Comparison of ENCODE assay signal across 1 cellular context in the genomic region with DNA sequence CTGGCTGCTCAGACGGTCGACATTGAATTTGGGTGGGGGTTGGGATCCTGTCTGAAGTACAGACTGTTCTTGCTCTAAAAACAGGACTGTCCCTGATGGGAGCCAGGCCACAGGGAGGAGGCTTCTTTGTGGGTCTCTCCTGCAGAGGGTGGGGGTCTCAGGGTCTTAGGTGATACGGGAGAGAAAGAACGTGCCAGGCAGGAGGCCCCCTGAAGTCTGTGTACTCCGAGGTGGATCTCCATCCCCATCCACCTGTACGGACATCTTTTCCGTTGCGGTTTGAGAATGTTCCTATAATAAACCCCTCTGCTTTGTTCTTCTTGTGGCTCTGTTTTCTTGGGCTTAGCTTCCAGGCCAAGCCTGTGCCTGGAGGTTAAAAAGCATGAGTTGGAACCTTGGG.
TF ChIP-seq lines count a peak whose summit lies in the region.

No MANE protein-coding gene starts in this region.

TF ChIP-seq in HCT116, 20 proteins besides CTCF, POLR2A, EP300 and RAD21:
- TF ChIP-seq, protein P1, sequence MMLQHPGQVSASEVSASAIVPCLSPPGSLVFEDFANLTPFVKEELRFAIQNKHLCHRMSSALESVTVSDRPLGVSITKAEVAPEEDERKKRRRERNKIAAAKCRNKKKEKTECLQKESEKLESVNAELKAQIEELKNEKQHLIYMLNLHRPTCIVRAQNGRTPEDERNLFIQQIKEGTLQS (IDR thresholded peaks at IDR 0.05), result no peak
- TF ChIP-seq SIN3A (IDR thresholded peaks at IDR 0.05; ENCODE audit: low read depth) (no peak), FOSL1 (IDR thresholded peaks at IDR 0.05; ENCODE audit: low read depth) (no peak), ELF1 (IDR thresholded peaks at IDR 0.05; ENCODE audit: borderline replicate concordance, low read depth) (no peak), EGR1 (IDR thresholded peaks at IDR 0.05; ENCODE audit: low read depth) (no peak), ZNF274 (IDR thresholded peaks at IDR 0.05; ENCODE audit: low read depth, low read length) (no peak), SP1 (IDR thresholded peaks at IDR 0.05; ENCODE audit: low read depth) (no peak), CEBPB (IDR thresholded peaks at IDR 0.05; ENCODE audit: low read depth) (no peak), POLR2AphosphoS5 (IDR thresholded peaks at IDR 0.05; ENCODE audit: low read depth, low read length) (no peak), EZH2phosphoT487 (IDR thresholded peaks at IDR 0.05; ENCODE audit: borderline replicate concordance) (no peak), CBX3 (IDR thresholded peaks at IDR 0.05; ENCODE audit: low read depth) (no peak), JUND (IDR thresholded peaks at IDR 0.05) (no peak), EZH2 (IDR thresholded peaks at IDR 0.05) (no peak), ZFX (IDR thresholded peaks at IDR 0.05) (no peak), SRF (IDR thresholded peaks at IDR 0.05; ENCODE audit: low read depth) (no peak), YY1 (IDR thresholded peaks at IDR 0.05; ENCODE audit: extremely low read depth, insufficient replicate concordance, low read depth, low read length) (no peak), TCF7L2 (IDR thresholded peaks at IDR 0.05; ENCODE audit: borderline replicate concordance, extremely low read depth, insufficient read depth, insufficient read length) (no peak)
- TF ChIP-seq, protein P2, sequence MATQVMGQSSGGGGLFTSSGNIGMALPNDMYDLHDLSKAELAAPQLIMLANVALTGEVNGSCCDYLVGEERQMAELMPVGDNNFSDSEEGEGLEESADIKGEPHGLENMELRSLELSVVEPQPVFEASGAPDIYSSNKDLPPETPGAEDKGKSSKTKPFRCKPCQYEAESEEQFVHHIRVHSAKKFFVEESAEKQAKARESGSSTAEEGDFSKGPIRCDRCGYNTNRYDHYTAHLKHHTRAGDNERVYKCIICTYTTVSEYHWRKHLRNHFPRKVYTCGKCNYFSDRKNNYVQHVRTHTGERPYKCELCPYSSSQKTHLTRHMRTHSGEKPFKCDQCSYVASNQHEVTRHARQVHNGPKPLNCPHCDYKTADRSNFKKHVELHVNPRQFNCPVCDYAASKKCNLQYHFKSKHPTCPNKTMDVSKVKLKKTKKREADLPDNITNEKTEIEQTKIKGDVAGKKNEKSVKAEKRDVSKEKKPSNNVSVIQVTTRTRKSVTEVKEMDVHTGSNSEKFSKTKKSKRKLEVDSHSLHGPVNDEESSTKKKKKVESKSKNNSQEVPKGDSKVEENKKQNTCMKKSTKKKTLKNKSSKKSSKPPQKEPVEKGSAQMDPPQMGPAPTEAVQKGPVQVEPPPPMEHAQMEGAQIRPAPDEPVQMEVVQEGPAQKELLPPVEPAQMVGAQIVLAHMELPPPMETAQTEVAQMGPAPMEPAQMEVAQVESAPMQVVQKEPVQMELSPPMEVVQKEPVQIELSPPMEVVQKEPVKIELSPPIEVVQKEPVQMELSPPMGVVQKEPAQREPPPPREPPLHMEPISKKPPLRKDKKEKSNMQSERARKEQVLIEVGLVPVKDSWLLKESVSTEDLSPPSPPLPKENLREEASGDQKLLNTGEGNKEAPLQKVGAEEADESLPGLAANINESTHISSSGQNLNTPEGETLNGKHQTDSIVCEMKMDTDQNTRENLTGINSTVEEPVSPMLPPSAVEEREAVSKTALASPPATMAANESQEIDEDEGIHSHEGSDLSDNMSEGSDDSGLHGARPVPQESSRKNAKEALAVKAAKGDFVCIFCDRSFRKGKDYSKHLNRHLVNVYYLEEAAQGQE (IDR thresholded peaks at IDR 0.05; ENCODE audit: low read depth), result no peak
- TF ChIP-seq, protein P3, sequence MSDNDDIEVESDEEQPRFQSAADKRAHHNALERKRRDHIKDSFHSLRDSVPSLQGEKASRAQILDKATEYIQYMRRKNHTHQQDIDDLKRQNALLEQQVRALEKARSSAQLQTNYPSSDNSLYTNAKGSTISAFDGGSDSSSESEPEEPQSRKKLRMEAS (IDR thresholded peaks at IDR 0.05), result no peak
- TF ChIP-seq, protein P4, sequence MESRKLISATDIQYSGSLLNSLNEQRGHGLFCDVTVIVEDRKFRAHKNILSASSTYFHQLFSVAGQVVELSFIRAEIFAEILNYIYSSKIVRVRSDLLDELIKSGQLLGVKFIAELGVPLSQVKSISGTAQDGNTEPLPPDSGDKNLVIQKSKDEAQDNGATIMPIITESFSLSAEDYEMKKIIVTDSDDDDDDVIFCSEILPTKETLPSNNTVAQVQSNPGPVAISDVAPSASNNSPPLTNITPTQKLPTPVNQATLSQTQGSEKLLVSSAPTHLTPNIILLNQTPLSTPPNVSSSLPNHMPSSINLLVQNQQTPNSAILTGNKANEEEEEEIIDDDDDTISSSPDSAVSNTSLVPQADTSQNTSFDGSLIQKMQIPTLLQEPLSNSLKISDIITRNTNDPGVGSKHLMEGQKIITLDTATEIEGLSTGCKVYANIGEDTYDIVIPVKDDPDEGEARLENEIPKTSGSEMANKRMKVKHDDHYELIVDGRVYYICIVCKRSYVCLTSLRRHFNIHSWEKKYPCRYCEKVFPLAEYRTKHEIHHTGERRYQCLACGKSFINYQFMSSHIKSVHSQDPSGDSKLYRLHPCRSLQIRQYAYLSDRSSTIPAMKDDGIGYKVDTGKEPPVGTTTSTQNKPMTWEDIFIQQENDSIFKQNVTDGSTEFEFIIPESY (IDR thresholded peaks at IDR 0.05; ENCODE audit: extremely low read depth, insufficient replicate concordance, low read length), result no peak
